ENCODE assay signal across 16 cellular contexts in genomic region chr9:3992924-3993323, GRCh38.
DNase-seq lines count a peak whose midpoint lies in the region; ATAC-seq, FAIRE-seq and TF ChIP-seq lines count a peak whose summit lies in the region.
"Had no signal": no experiment of that assay in that cellular context is flagged by ENCODE, and none has a peak within 500 bp of the region (broad histone marks: within the 10 kb centered on the region; RNA-seq: fewer than 3 reads in every experiment).

No MANE protein-coding gene starts in this region.

- no peak for ATAC-seq in GM21423 (IDR thresholded peaks at IDR 0.05; ENCODE audit: unreplicated experiment)
- ATAC-seq: A549 had no signal

- no peak overlapping the region for H3K4me3 ChIP-seq in astrocyte of the cerebellum (ENCODE audit: low read depth, low read length)
- H3K4me3 ChIP-seq: A549, coronary artery had no signal

- in situ Hi-C loops in astrocyte of the cerebellum (cut with HindIII; ENCODE audit: low sequenced_read_pairs) = no loop called here

- DNase-seq in NCI-H82 (lab: John Stamatoyannopoulos, UW) = peak; percentile 2
- no peak for DNase-seq in NCI-H82 treated with DMSO at 0.1 percent for 48 hours (lab: John Stamatoyannopoulos, UW; ENCODE audit: unreplicated experiment)
- DNase-seq in astrocyte of the cerebellum (ENCODE audit: low read depth) = peak; percentile 12
- peak; percentile 7 for DNase-seq in glomerular endothelial cell (ENCODE audit: extremely low read depth, low read depth, low spot score)
- peak; percentile 77 for DNase-seq in renal cortical epithelial cell (ENCODE audit: low read depth)
- no peak for DNase-seq in activated CD8-positive, alpha-beta memory T cell treated with anti-CD3 and anti-CD28 coated beads, Interleukin-2, amount 50 U/mL, for 4 hours
- no peak for DNase-seq in frontal cortex (ENCODE audit: low spot score in 2 of 2)
- DNase-seq: activated naive CD4-positive, alpha-beta T cell treated with anti-CD3 and anti-CD28 coated beads, Interleukin-2, amount 10 ng/mL, durations not matched to agents 7 days and 5 days; H9; NCI-H524 treated with DMSO at 0.1 percent for 48 hours; SHP77; T1000 had no signal

- TF ChIP-seq CTCF in astrocyte of the cerebellum (IDR thresholded peaks at IDR 0.05; ENCODE audit: low read depth, low read length, missing control alignments) = no peak

- FAIRE-seq in frontal cortex (lab: Jason Lieb, UNC) = no peak
- FAIRE-seq: A549, D721Med had no signal

Comparison
In these comparisons a context has a peak if more than half of its experiments do, and no peak if none do; other contexts are left out.
1. DNase-seq: peak in NCI-H82 (single experiment), astrocyte of the cerebellum (single experiment), glomerular endothelial cell (single experiment) and renal cortical epithelial cell (single experiment); none in NCI-H82 treated with DMSO at 0.1 percent for 48 hours (single experiment), activated CD8-positive, alpha-beta memory T cell treated with anti-CD3 and anti-CD28 coated beads, Interleukin-2, amount 50 U/mL, for 4 hours (single experiment) and frontal cortex (0 of 2).